ENCODE assay signal across 8 cellular contexts in genomic region chr3:177195242-177195940, GRCh38. TPM values are rescaled to one million over a fixed set of nuclear protein-coding genes. Genes with fewer than 3 reads are reported as not detected.
A peak's percentile ranks its signal among the peaks of the same experiment; 100 is the strongest.
DNase-seq lines count a peak whose midpoint lies in the region; ATAC-seq, FAIRE-seq and TF ChIP-seq lines count a peak whose summit lies in the region.

No MANE protein-coding gene starts in this region.

- no peaks in the 10 kb centered on the region for H3K9me3 ChIP-seq in CD4-positive, alpha-beta T cell (ENCODE audit: control insufficient read depth, low read length)
- no peaks in the 10 kb centered on the region for H3K9me3 ChIP-seq in neuron (ENCODE audit: low read length)

- no peak overlapping the region for H2AFZ ChIP-seq in neuron (ENCODE audit: low read depth, low read length)

- peaks cover 37% of the 10 kb centered on the region for H3K4me1 ChIP-seq in neuron (ENCODE audit: insufficient read depth, low read length)

- no peaks in the 10 kb centered on the region for H3K36me3 ChIP-seq in neuron (ENCODE audit: insufficient read depth, low read length)

- H3K36me3 Mint-ChIP-seq in CD4-positive, alpha-beta T cell (ENCODE audit: low read depth): peaks cover 45% of the 10 kb centered on the region

- no peak for TF ChIP-seq POLR2A in erythroblast (IDR thresholded peaks at IDR 0.05; ENCODE audit: low read length)

- DNase-seq in CD4-positive, alpha-beta T cell: no peak
- DNase-seq in HT1080 (ENCODE audit: low read depth) (peak; percentile 41), erythroblast (lab: John Stamatoyannopoulos, UW) (peak; percentile 50 to 57), T1000 (lab: John Stamatoyannopoulos, UW) (no peak), urothelium cell line (ENCODE audit: low spot score) (no peak)

- CTCF ChIA-PET in CD4-positive, alpha-beta T cell (lab: Charles Lee): interaction anchor here (1.2 to 2.5 kb wide), 3 partner anchors 50 to 165 kb away, joined by 5 to 7 read pairs (median 5); no protein-coding TSS in a partner anchor

- no peaks in the 10 kb centered on the region for H3K9me3 Mint-ChIP-seq in CD4-positive, alpha-beta T cell

- peaks cover 66% of the 10 kb centered on the region for H3K4me1 Mint-ChIP-seq in CD4-positive, alpha-beta T cell (ENCODE audit: low read depth)

- peak overlapping the region; percentile 98 for H3K27ac ChIP-seq in CD4-positive, alpha-beta T cell (ENCODE audit: low read depth, low read length)
- H3K27ac ChIP-seq in VCaP: peak overlapping the region; percentile 99

- peak overlapping the region; percentile 87 for H3K27ac Mint-ChIP-seq in CD4-positive, alpha-beta T cell

- H3K27me3 ChIP-seq in CD4-positive, alpha-beta T cell (ENCODE audit: control insufficient read depth, insufficient read depth, low read length): no peaks in the 10 kb centered on the region
- no peaks in the 10 kb centered on the region for H3K27me3 ChIP-seq in neuron (ENCODE audit: insufficient read depth, low read length)

- ATAC-seq in CD4-positive, alpha-beta T cell (ENCODE audit: poor library complexity): no peak
- ATAC-seq in GM21717 (IDR thresholded peaks at IDR 0.05; ENCODE audit: unreplicated experiment): no peak

- POLR2A ChIA-PET in CD4-positive, alpha-beta T cell (lab: Charles Lee): interaction anchor here (0.8 to 11.9 kb wide), 16 partner anchors 15 to 885 kb away, joined by 3 to 523 read pairs (median 4); no protein-coding TSS in a partner anchor

- peak overlapping the region; percentile 100 for H3K4me3 ChIP-seq in neuron (ENCODE audit: low read length)

- intact Hi-C loops in CD4-positive, alpha-beta T cell (cut with DNase I, micrococcal nuclease): loop anchor here in 1 of 2 experiments (5.0 kb wide), 1 partner anchor 402 kb away; no protein-coding TSS in a partner anchor

- FAIRE-seq in urothelium cell line (lab: Jason Lieb, UNC): no peak

- peak overlapping the region; percentile 97 for H3K4me3 Mint-ChIP-seq in CD4-positive, alpha-beta T cell

- no peak for TF ChIP-seq CTCF in CD4-positive, alpha-beta T cell (IDR thresholded peaks at IDR 0.05)
- TF ChIP-seq CTCF in VCaP (conservative IDR thresholded peaks at IDR 0.05): no peak

- H3K27me3 Mint-ChIP-seq in CD4-positive, alpha-beta T cell: no peaks in the 10 kb centered on the region

RNA-seq across cellular contexts. Expression of gene TBL1XR1, which starts 1.9 kb away (rescaled TPM):
- 10 to 100 TPM; 63.2 to 67.8 TPM for total RNA-seq in CD4-positive, alpha-beta T cell
- 110 and 158 TPM in 2 replicates for total RNA-seq in HT1080 (2014; rRNA removed; shearing (Covaris generic))
- polyA plus RNA-seq in HT1080 (2015; cell fraction: cytosol; rRNA removed): 76.9 and 108 TPM in 2 replicates
- polyA plus RNA-seq in HT1080 (2015; cell fraction: nucleus; rRNA removed): 84.3 and 92.9 TPM in 2 replicates

Comparison
In these comparisons a context has a peak if more than half of its experiments do, and no peak if none do; other contexts are left out.
1. DNase-seq: peak in HT1080 (single experiment) and erythroblast (2 of 2); none in CD4-positive, alpha-beta T cell (0 of 10), T1000 (single experiment) and urothelium cell line (single experiment).